8 cellular contexts compared by ENCODE assay signal in genomic region chr1:179230251-179230650, GRCh38.
DNase-seq lines count a peak whose midpoint lies in the region; ATAC-seq and TF ChIP-seq lines count a peak whose summit lies in the region.

No MANE protein-coding gene starts in this region.

- no peak for DNase-seq in T-helper 2 cell treated with Interferon-gamma antibody and Interleukin-4, amounts not matched to agents 5 μg/mL and 100 μg/mL, for 36 hours (ENCODE audit: low spot score)
- DNase-seq in T-helper 2 cell (no peak), foreskin fibroblast (peak; percentile 70 to 79), CD1c-positive myeloid dendritic cell (ENCODE audit: extremely low spot score) (no peak)
- no peak for DNase-seq in stimulated activated naive CD8-positive, alpha-beta T cell treated with anti-CD3 and anti-CD28 coated beads, Interleukin-15, Interleukin-2, amounts not matched to agents 100 U/mL and 50 U/mL, for 24 hours

- no peak for TF ChIP-seq CTCF in foreskin fibroblast (IDR thresholded peaks at IDR 0.05; ENCODE audit: low read depth, low read length)

- H3K27ac Mint-ChIP-seq in T-helper 2 cell treated with Interferon-gamma antibody and Interleukin-4, amounts not matched to agents 5 μg/mL and 100 μg/mL, for 36 hours, result no peak overlapping the region

- H3K9me3 Mint-ChIP-seq in T-helper 2 cell treated with Interferon-gamma antibody and Interleukin-4, amounts not matched to agents 5 μg/mL and 100 μg/mL, for 36 hours, result no peaks in the 10 kb centered on the region

- peak overlapping the region; percentile 93 for H3K4me3 Mint-ChIP-seq in T-helper 2 cell treated with Interferon-gamma antibody and Interleukin-4, amounts not matched to agents 5 μg/mL and 100 μg/mL, for 36 hours

- peaks cover 2% of the 10 kb centered on the region for H3K36me3 Mint-ChIP-seq in T-helper 2 cell treated with Interferon-gamma antibody and Interleukin-4, amounts not matched to agents 5 μg/mL and 100 μg/mL, for 36 hours (ENCODE audit: low read depth)

- H3K4me3 ChIP-seq in foreskin fibroblast (ENCODE audit: low read depth in 1 of 2, low read length in 2 of 2), result peak overlapping the region; percentile 76 to 80

- peaks cover 21% of the 10 kb centered on the region for H3K4me1 Mint-ChIP-seq in T-helper 2 cell treated with Interferon-gamma antibody and Interleukin-4, amounts not matched to agents 5 μg/mL and 100 μg/mL, for 36 hours (ENCODE audit: low read depth)

- ATAC-seq in SK-N-SH treated with all-trans-retinoic acid at 6 μM for 48 hours (peak; percentile 57), HG03354 (IDR thresholded peaks at IDR 0.05; ENCODE audit: poor library complexity, severe bottlenecking, unreplicated experiment) (no peak), HG03097 (IDR thresholded peaks at IDR 0.05; ENCODE audit: low FRiP score, unreplicated experiment) (no peak)
- peak; percentile 56 for ATAC-seq in stimulated activated naive CD8-positive, alpha-beta T cell treated with anti-CD3 and anti-CD28 coated beads, Interleukin-15, Interleukin-2, amounts not matched to agents 100 U/mL and 50 U/mL, for 24 hours

- peaks cover 9% of the 10 kb centered on the region for H3K27me3 Mint-ChIP-seq in T-helper 2 cell treated with Interferon-gamma antibody and Interleukin-4, amounts not matched to agents 5 μg/mL and 100 μg/mL, for 36 hours (ENCODE audit: low read depth)

TF ChIP-seq in SK-N-SH treated with all-trans-retinoic acid at 6 μM for 48 hours, 23 proteins besides CTCF, POLR2A, EP300 and RAD21:
- no peak for TF ChIP-seq GLIS3 (CRISPR knock-in tag; IDR thresholded peaks at IDR 0.05)
- TF ChIP-seq ZNF8 (CRISPR knock-in tag; IDR thresholded peaks at IDR 0.05), result no peak

Comparison
In these comparisons a context has a peak if more than half of its experiments do, and no peak if none do; other contexts are left out.
1. DNase-seq: peak in foreskin fibroblast (2 of 2); none in T-helper 2 cell treated with Interferon-gamma antibody and Interleukin-4, amounts not matched to agents 5 μg/mL and 100 μg/mL, for 36 hours (single experiment), T-helper 2 cell (0 of 5), stimulated activated naive CD8-positive, alpha-beta T cell treated with anti-CD3 and anti-CD28 coated beads, Interleukin-15, Interleukin-2, amounts not matched to agents 100 U/mL and 50 U/mL, for 24 hours (single experiment) and CD1c-positive myeloid dendritic cell (single experiment).
2. ATAC-seq: peak in SK-N-SH treated with all-trans-retinoic acid at 6 μM for 48 hours (single experiment) and stimulated activated naive CD8-positive, alpha-beta T cell treated with anti-CD3 and anti-CD28 coated beads, Interleukin-15, Interleukin-2, amounts not matched to agents 100 U/mL and 50 U/mL, for 24 hours (single experiment); none in HG03354 (single experiment) and HG03097 (single experiment).